In the genomic region with DNA sequence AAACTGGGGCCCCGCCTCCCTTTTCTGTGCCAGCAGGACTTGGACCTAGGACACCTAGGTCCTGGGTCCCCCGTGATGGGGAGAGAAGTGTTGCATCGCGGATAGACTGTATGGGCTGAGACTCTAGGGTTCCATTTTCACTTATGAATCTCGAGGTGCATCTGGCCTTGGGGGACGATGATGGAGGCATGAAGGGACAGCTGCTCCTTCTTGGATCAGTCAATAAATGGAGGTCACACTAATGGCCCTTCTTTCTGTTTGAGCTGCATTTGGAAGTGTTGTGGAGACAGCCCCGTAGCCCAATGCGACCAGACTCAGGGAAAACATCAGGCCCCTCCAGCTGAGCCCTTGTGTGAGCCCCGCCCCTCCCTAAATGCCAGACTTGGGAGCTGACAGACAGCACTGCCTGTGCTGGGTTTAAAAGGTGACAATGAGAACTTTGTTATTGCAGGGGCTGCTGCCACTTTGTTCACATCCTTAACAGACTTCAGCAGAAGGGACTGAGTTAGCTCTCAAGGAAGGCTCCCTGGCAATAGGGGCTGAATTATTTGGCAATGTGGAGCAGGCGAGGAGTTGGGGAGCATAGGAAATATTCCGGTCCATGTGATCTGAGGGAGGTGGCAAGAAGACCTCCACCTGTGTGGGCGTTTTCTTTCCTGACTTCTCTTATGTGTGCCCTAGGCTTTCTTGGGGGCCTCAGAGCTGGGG, we compare ENCODE assay signal across 8 cellular contexts. TPM values are rescaled to one million over a fixed set of nuclear protein-coding genes. Genes with fewer than 3 reads are reported as not detected.
DNase-seq lines count a peak whose midpoint lies in the region; ATAC-seq and TF ChIP-seq lines count a peak whose summit lies in the region.

No MANE protein-coding gene starts in this region.

- no peak for TF ChIP-seq EP300 in tibial nerve (IDR thresholded peaks at IDR 0.05)

- no peak for ATAC-seq in activated T-cell treated with anti-CD3 and anti-CD28 coated beads, Interleukin-2, amount 50 U/mL, for 4 hours
- no peak for ATAC-seq in GM21447 (IDR thresholded peaks at IDR 0.05; ENCODE audit: unreplicated experiment)
- ATAC-seq in HG03442 (IDR thresholded peaks at IDR 0.05; ENCODE audit: unreplicated experiment): no peak

- no peak for DNase-seq in activated T-cell treated with anti-CD3 and anti-CD28 coated beads, Interleukin-2, amount 50 U/mL, for 4 hours
- no peak for DNase-seq in activated T-cell treated with anti-CD3 and anti-CD28 coated beads, Interleukin-2, amount 50 U/mL, for 1 hour
- DNase-seq in ascending aorta (ENCODE audit: low spot score in 2 of 2) (no peak), tibial nerve (ENCODE audit: low spot score in 2 of 2) (no peak), NCI-H226 (no peak)

- intact Hi-C loops in ascending aorta (cut with DNase I): no loop called here

- H3K9ac ChIP-seq in liver (ENCODE audit: low read depth in 1 of 2, low read length in 2 of 2): no peak overlapping the region

- peaks cover 0 to 24% of the 10 kb centered on the region in 2 donors for H3K4me1 ChIP-seq in ascending aorta
- H3K4me1 ChIP-seq in liver (ENCODE audit: control insufficient read depth in 4 of 4, insufficient read depth in 4 of 4, low read length in 3 of 4): peaks cover 0 to 3% (median 2%) of the 10 kb centered on the region in 4 donors
- H3K4me1 ChIP-seq in tibial nerve: peaks cover 0 to 64% (median 9%) of the 10 kb centered on the region in 4 donors

- H3K36me3 Mint-ChIP-seq in activated T-cell treated with anti-CD3 and anti-CD28 coated beads, Interleukin-2, amount 50 U/mL, for 4 hours (ENCODE audit: insufficient read depth): peaks cover 16% of the 10 kb centered on the region

- H3K4me3 ChIP-seq in ascending aorta (peak overlapping the region; percentile 81 to 87), liver (ENCODE audit: low read depth in 1 of 3, low read length in 3 of 3) (peak overlapping the region in 2 of 3 donors; percentile 5 to 50), tibial nerve (peak overlapping the region; percentile 45 to 85 (median 64))

- H3K27me3 ChIP-seq in ascending aorta: no peaks in the 10 kb centered on the region
- peaks cover 0 to 6% (median 2%) of the 10 kb centered on the region in 4 donors for H3K27me3 ChIP-seq in liver (ENCODE audit: control insufficient read depth in 4 of 4, insufficient read depth in 4 of 4, low read length in 3 of 4)
- H3K27me3 ChIP-seq in tibial nerve: no peaks in the 10 kb centered on the region

- no peak for TF ChIP-seq RAD21 in liver (IDR thresholded peaks at IDR 0.05)

- 34% methylated on average over 12 of the region's 12 CpGs for WGBS in liver
- 14 to 24% methylated on average over 9 to 11 of the region's 12 CpGs for WGBS in tibial nerve, 2 donors

- TF ChIP-seq POLR2A in tibial nerve (IDR thresholded peaks at IDR 0.05): no peak

- no peaks in the 10 kb centered on the region for H3K9me3 ChIP-seq in ascending aorta
- no peaks in the 10 kb centered on the region for H3K9me3 ChIP-seq in liver (ENCODE audit: control insufficient read depth in 4 of 4, low read length in 3 of 4)
- H3K9me3 ChIP-seq in tibial nerve: no peaks in the 10 kb centered on the region

- peaks cover 15 to 26% of the 10 kb centered on the region in 2 donors for H3K36me3 ChIP-seq in ascending aorta
- H3K36me3 ChIP-seq in liver (ENCODE audit: control insufficient read depth in 4 of 4, insufficient read depth in 3 of 4, low read depth in 1 of 4, low read length in 3 of 4): peaks cover 2 to 21% (median 5%) of the 10 kb centered on the region in 4 donors
- H3K36me3 ChIP-seq in tibial nerve: peaks cover 0 to 40% (median 0%) of the 10 kb centered on the region in 3 donors

- peak overlapping the region; percentile 79 for H3K4me3 Mint-ChIP-seq in activated T-cell treated with anti-CD3 and anti-CD28 coated beads, Interleukin-2, amount 50 U/mL, for 4 hours

- no peaks in the 10 kb centered on the region for H3K9me3 Mint-ChIP-seq in activated T-cell treated with anti-CD3 and anti-CD28 coated beads, Interleukin-2, amount 50 U/mL, for 4 hours

- peaks cover 2% of the 10 kb centered on the region for H3K27me3 Mint-ChIP-seq in activated T-cell treated with anti-CD3 and anti-CD28 coated beads, Interleukin-2, amount 50 U/mL, for 4 hours (ENCODE audit: low read depth)

- H3K27ac ChIP-seq in ascending aorta: peak overlapping the region; percentile 96 to 98
- peak overlapping the region in 1 of 2 donors; percentile 53 for H3K27ac ChIP-seq in liver (ENCODE audit: low read depth in 1 of 2, low read length in 2 of 2)
- peak overlapping the region; percentile 80 to 97 (median 91) for H3K27ac ChIP-seq in tibial nerve

- H3K4me1 Mint-ChIP-seq in activated T-cell treated with anti-CD3 and anti-CD28 coated beads, Interleukin-2, amount 50 U/mL, for 4 hours (ENCODE audit: low read depth): peaks cover 27% of the 10 kb centered on the region

- TF ChIP-seq CTCF in ascending aorta (IDR thresholded peaks at IDR 0.05) (no peak), liver (IDR thresholded peaks at IDR 0.05; ENCODE audit: low read depth, low read length, missing input control) (no peak), tibial nerve (IDR thresholded peaks at IDR 0.05) (no peak)

TF ChIP-seq in liver, 16 proteins besides CTCF, POLR2A, EP300 and RAD21:
- TF ChIP-seq NR2F2 (IDR thresholded peaks at IDR 0.05): no peak
- no peak for TF ChIP-seq JUND (IDR thresholded peaks at IDR 0.05)
- TF ChIP-seq, protein P1, sequence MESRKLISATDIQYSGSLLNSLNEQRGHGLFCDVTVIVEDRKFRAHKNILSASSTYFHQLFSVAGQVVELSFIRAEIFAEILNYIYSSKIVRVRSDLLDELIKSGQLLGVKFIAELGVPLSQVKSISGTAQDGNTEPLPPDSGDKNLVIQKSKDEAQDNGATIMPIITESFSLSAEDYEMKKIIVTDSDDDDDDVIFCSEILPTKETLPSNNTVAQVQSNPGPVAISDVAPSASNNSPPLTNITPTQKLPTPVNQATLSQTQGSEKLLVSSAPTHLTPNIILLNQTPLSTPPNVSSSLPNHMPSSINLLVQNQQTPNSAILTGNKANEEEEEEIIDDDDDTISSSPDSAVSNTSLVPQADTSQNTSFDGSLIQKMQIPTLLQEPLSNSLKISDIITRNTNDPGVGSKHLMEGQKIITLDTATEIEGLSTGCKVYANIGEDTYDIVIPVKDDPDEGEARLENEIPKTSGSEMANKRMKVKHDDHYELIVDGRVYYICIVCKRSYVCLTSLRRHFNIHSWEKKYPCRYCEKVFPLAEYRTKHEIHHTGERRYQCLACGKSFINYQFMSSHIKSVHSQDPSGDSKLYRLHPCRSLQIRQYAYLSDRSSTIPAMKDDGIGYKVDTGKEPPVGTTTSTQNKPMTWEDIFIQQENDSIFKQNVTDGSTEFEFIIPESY (IDR thresholded peaks at IDR 0.05): no peak
- TF ChIP-seq HNF4G (IDR thresholded peaks at IDR 0.05): no peak
- TF ChIP-seq YY1 (IDR thresholded peaks at IDR 0.05): no peak
- TF ChIP-seq, protein P2, sequence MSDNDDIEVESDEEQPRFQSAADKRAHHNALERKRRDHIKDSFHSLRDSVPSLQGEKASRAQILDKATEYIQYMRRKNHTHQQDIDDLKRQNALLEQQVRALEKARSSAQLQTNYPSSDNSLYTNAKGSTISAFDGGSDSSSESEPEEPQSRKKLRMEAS (IDR thresholded peaks at IDR 0.05): no peak
- no peak for TF ChIP-seq TAF1 (conservative IDR thresholded peaks at IDR 0.05)
- TF ChIP-seq SP1 (IDR thresholded peaks at IDR 0.05): no peak
- TF ChIP-seq GABPA (IDR thresholded peaks at IDR 0.05 in 1 of 2, conservative IDR thresholded peaks at IDR 0.05 in 1 of 2): no peak
- no peak for TF ChIP-seq FOXA2 (IDR thresholded peaks at IDR 0.05)
- TF ChIP-seq, protein P3, sequence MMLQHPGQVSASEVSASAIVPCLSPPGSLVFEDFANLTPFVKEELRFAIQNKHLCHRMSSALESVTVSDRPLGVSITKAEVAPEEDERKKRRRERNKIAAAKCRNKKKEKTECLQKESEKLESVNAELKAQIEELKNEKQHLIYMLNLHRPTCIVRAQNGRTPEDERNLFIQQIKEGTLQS (IDR thresholded peaks at IDR 0.05): no peak

RNA-seq across cellular contexts. Expression of a gene that starts 0.8 kb away (rescaled TPM):
- 10 to 100 TPM; 15.9 to 18.6 (median 17.0) TPM for total RNA-seq in activated T-cell treated with anti-CD3 and anti-CD28 coated beads, Interleukin-2, amount 50 U/mL, for 4 hours
- total RNA-seq in ascending aorta (33.5 TPM), liver (1 to 10 TPM; 1.1 to 3.2 TPM), tibial nerve (10 to 100 TPM; 19.0 to 33.1 (median 28.1) TPM)
- 1 to 10 TPM; 1.1 to 1.7 TPM for polyA plus RNA-seq in liver

RNA-seq across cellular contexts. Expression of a gene that starts 5.8 kb away (rescaled TPM):
- 1 to 10 TPM in 1 of 3 donors, under 1 TPM in 2; 0.56 to 1.6 (median 0.65) TPM for total RNA-seq in activated T-cell treated with anti-CD3 and anti-CD28 coated beads, Interleukin-2, amount 50 U/mL, for 4 hours
- total RNA-seq in ascending aorta: 47.8 TPM
- 1 to 10 TPM; 2.0 to 2.3 TPM for total RNA-seq in liver
- polyA plus RNA-seq in liver: 1 to 10 TPM in 1 of 2 donors, under 1 TPM in 1; 0.57 to 1.8 TPM
- 10 to 100 TPM; 31.2 to 91.2 (median 48.8) TPM for total RNA-seq in tibial nerve

RNA-seq across cellular contexts. Expression of a gene that starts 14.5 kb away (rescaled TPM):
- 10 to 100 TPM; 28.6 to 32.0 (median 29.1) TPM for total RNA-seq in activated T-cell treated with anti-CD3 and anti-CD28 coated beads, Interleukin-2, amount 50 U/mL, for 4 hours
- total RNA-seq in ascending aorta (153 TPM), liver (10 to 100 TPM in 1 of 2 donors, 1 to 10 TPM in 1; 6.5 to 11.9 TPM), tibial nerve (10 to 100 TPM; 29.5 to 67.7 (median 35.9) TPM)
- polyA plus RNA-seq in liver: 10 to 100 TPM in 1 of 2 donors, 1 to 10 TPM in 1; 7.1 to 11.7 TPM

RNA-seq across cellular contexts. Expression of a gene that starts 27.5 kb away (rescaled TPM):
- 1 to 10 TPM; 3.2 to 4.6 (median 3.6) TPM for total RNA-seq in activated T-cell treated with anti-CD3 and anti-CD28 coated beads, Interleukin-2, amount 50 U/mL, for 4 hours
- 16.6 TPM for total RNA-seq in ascending aorta
- total RNA-seq in liver: under 1 TPM in 1 of 2 donors, not detected in 1; 0.25 TPM
- polyA plus RNA-seq in liver: under 1 TPM; 0.11 to 0.30 TPM
- total RNA-seq in tibial nerve: 10 to 100 TPM; 14.5 to 43.8 (median 16.8) TPM

RNA-seq across cellular contexts. Expression of a gene that starts 55.6 kb away (rescaled TPM):
- under 1 TPM; 0.56 to 0.98 (median 0.68) TPM for total RNA-seq in activated T-cell treated with anti-CD3 and anti-CD28 coated beads, Interleukin-2, amount 50 U/mL, for 4 hours
- total RNA-seq in ascending aorta (not detected), liver (under 1 TPM in 1 of 2 donors, not detected in 1; 0.42 TPM), tibial nerve (1 to 10 TPM; 1.9 to 4.8 (median 2.9) TPM)
- polyA plus RNA-seq in liver: under 1 TPM in 1 of 2 donors, not detected in 1; 0.01 TPM

Comparison
In these comparisons a context has a peak if more than half of its experiments do, and no peak if none do; other contexts are left out.
1. H3K4me3 ChIP-seq: peak in every context shown above with its lines; median percentile 84 in ascending aorta; 64 in tibial nerve; 28 in liver.
2. RNA of a gene that starts 5.8 kb away (total RNA-seq): 31.2 to 91.2 TPM in tibial nerve and 47.8 TPM in ascending aorta (single experiment); 2.0 to 2.3 TPM in liver and 0.56 to 1.6 TPM in activated T-cell treated with anti-CD3 and anti-CD28 coated beads, Interleukin-2, amount 50 U/mL, for 4 hours; every median in the first group is over 4 times any median in the second.